Comparison of ENCODE assay signal across 2 cellular contexts in genomic region chr2:65113816-65114215, GRCh38.
TF ChIP-seq lines count a peak whose summit lies in the region.

No MANE protein-coding gene starts in this region.

TF ChIP-seq in GM12878, 131 proteins besides CTCF, POLR2A, EP300 and RAD21:
- TF ChIP-seq MLLT1 (IDR thresholded peaks at IDR 0.05) = no peak
- TF ChIP-seq ZNF622 (IDR thresholded peaks at IDR 0.05) = no peak
- TF ChIP-seq ESRRA (IDR thresholded peaks at IDR 0.05; ENCODE audit: low read length) = no peak
- TF ChIP-seq PAX8 (IDR thresholded peaks at IDR 0.05) = no peak
- TF ChIP-seq, protein P1, sequence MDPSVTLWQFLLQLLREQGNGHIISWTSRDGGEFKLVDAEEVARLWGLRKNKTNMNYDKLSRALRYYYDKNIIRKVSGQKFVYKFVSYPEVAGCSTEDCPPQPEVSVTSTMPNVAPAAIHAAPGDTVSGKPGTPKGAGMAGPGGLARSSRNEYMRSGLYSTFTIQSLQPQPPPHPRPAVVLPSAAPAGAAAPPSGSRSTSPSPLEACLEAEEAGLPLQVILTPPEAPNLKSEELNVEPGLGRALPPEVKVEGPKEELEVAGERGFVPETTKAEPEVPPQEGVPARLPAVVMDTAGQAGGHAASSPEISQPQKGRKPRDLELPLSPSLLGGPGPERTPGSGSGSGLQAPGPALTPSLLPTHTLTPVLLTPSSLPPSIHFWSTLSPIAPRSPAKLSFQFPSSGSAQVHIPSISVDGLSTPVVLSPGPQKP (IDR thresholded peaks at IDR 0.05; ENCODE audit: low read depth, low read length) = no peak
- TF ChIP-seq STAT1 (conservative IDR thresholded peaks at IDR 0.05) = no peak
- TF ChIP-seq CHD2 (IDR thresholded peaks at IDR 0.05; ENCODE audit: borderline replicate concordance, low read depth, low read length) = no peak
- no peak for TF ChIP-seq WRNIP1 (IDR thresholded peaks at IDR 0.05; ENCODE audit: borderline replicate concordance, low read depth, low read length)
- TF ChIP-seq TARDBP (IDR thresholded peaks at IDR 0.05; ENCODE audit: borderline replicate concordance) = no peak

TF ChIP-seq in GM12891, 5 proteins besides CTCF, POLR2A, EP300 and RAD21:
- TF ChIP-seq TAF1 (IDR thresholded peaks at IDR 0.05; ENCODE audit: low read depth, low read length) (no peak), POU2F2 (IDR thresholded peaks at IDR 0.05; ENCODE audit: low read depth, low read length) (no peak), POLR2AphosphoS5 (IDR thresholded peaks at IDR 0.05; ENCODE audit: low read depth, low read length) (no peak), SPI1 (IDR thresholded peaks at IDR 0.05; ENCODE audit: low read depth, low read length) (no peak)
